16 cellular contexts compared by ENCODE assay signal in the genomic region with DNA sequence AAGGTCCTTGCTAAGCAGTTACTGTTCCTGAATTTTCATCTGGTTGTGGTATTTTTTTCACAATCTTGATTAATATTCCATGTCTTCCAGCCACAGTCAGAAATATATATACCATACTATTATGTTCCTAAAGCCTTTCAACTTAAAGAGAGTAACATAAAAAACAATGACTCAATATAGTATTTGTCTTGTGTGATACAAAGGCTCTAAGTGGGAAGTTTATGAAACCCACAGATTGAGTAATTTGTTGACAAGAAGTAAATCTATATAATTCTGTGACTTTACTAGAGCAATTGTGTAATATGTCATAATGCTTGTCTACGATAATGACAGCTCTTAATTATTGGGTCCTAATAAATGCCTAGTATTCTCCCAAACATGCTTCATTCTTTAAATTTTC.
"Had no signal": no experiment of that assay in that cellular context is flagged by ENCODE, and none has a peak within 500 bp of the region (broad histone marks: within the 10 kb centered on the region; RNA-seq: fewer than 3 reads in every experiment).

No MANE protein-coding gene starts in this region.

- H3K79me2 ChIP-seq: hepatocyte had no signal

- H2AFZ ChIP-seq: hepatocyte had no signal

- H3K4me2 ChIP-seq: hepatocyte had no signal

- H3K4me1 ChIP-seq: esophagus muscularis mucosa, gastroesophageal sphincter, heart left ventricle, left lung, lower lobe of right lung had no signal

- H3K9me3 ChIP-seq: esophagus muscularis mucosa, gastroesophageal sphincter, heart left ventricle, left lung, lower lobe of right lung had no signal

- H3K4me3 ChIP-seq: coronary artery, dorsolateral prefrontal cortex, esophagus muscularis mucosa, gastroesophageal sphincter, heart left ventricle, hepatocyte, left lung, lower lobe of right lung had no signal

- H3K36me3 ChIP-seq: esophagus muscularis mucosa, gastroesophageal sphincter, heart left ventricle, left lung, lower lobe of right lung had no signal

- ATAC-seq: gastroesophageal sphincter, heart left ventricle, left cardiac atrium, left lung, left ventricle myocardium superior, lower lobe of right lung had no signal

- H3K27me3 ChIP-seq: esophagus muscularis mucosa, foreskin keratinocyte, gastroesophageal sphincter, heart left ventricle, hepatocyte, left lung had no signal

- DNase-seq: dermis blood vessel endothelial cell; dorsolateral prefrontal cortex; effector CD4-positive, alpha-beta T cell; effector memory CD4-positive, alpha-beta T cell; foreskin keratinocyte; heart left ventricle; hypothalamus; left cardiac atrium; left lung; left ventricle myocardium superior; lower lobe of right lung; mesenchymal stem cell had no signal

- H3K27ac ChIP-seq: coronary artery, dorsolateral prefrontal cortex, esophagus muscularis mucosa, foreskin keratinocyte, gastroesophageal sphincter, heart left ventricle, hepatocyte, left lung, lower lobe of right lung had no signal
